ENCODE assay signal across 6 cellular contexts in the genomic region with DNA sequence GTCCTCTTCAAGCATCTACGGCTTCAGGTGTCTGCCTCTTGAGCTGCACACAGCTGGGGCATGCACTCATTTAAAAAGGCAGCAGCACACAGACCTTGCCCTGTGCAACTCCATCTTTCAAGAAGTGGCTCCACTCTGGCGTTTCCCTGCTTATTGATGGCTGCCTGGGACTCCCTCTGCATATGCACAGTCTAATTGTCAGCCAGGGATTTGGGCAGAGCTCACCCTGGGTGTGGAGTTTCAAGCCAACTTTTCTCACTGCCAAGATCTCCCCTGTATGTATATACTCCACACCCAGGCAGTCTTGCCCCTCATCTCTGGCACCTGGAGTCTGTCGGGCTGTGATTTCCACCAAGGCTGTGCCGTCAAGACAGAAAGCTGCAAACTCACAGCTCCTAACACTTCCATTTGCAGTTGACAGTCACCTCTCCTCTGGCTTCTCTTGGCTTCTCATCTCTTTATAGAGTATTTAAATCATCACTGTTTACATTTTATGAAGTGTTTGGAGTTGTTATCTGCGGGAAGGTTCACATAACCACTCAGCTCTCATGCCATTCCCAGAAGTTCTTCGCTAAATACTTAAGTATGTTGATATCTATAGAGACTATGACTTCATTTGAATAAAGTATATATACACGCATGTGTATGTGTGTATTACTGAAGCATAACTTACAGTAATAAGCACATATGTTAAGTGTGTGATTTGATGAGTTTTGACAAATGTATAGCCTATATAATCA.
DNase-seq lines count a peak whose midpoint lies in the region; ATAC-seq, FAIRE-seq and TF ChIP-seq lines count a peak whose summit lies in the region.
"Not testable (repeated sequence)": the region's sequence is repeated elsewhere in the genome, so short reads cannot be mapped to it uniquely, and the experiment has no call there.

No MANE protein-coding gene starts in this region.

- BruUV-seq in PC-3 (replicated peaks; lab: Mats Ljungman, UMichigan); endothelial cell of umbilical vein (replicated peaks; lab: Mats Ljungman, UMichigan): not testable (repeated sequence)

- not testable (repeated sequence) for H3K36me3 Mint-ChIP-seq in activated naive CD4-positive, alpha-beta T cell treated with anti-CD3 and anti-CD28 coated beads for 36 hours (ENCODE audit: low read depth)

- dilution Hi-C loops in endothelial cell of umbilical vein (cut with MboI; ENCODE audit: extremely low pct_ligation_motif_present, low sequenced_read_pairs): not testable (repeated sequence)

- not testable (repeated sequence) for H3K4me3 Mint-ChIP-seq in activated naive CD4-positive, alpha-beta T cell treated with anti-CD3 and anti-CD28 coated beads for 36 hours

- H3K9me1 ChIP-seq in endothelial cell of umbilical vein (replicated peaks; ENCODE audit: control insufficient read depth, extremely low read depth, insufficient read depth, low read length): not testable (repeated sequence)

- H3K4me3 ChIP-seq in PC-3 (ENCODE audit: low read length); endothelial cell of umbilical vein (replicated peaks in 1 of 3; ENCODE audit: insufficient read depth in 1 of 3, low read depth in 1 of 3, low read length in 3 of 3); mucosa of descending colon: not testable (repeated sequence)

- not testable (repeated sequence) for TF ChIP-seq CTCF in PC-3 (conservative IDR thresholded peaks at IDR 0.05; ENCODE audit: low read depth, low read length); endothelial cell of umbilical vein (IDR thresholded peaks at IDR 0.05; ENCODE audit: extremely low read depth in 1 of 2, insufficient read depth in 1 of 2, low read depth in 1 of 2, low read length in 2 of 2); mucosa of descending colon (IDR thresholded peaks at IDR 0.05)

- H3K9me2 ChIP-seq in PC-3 (replicated peaks; ENCODE audit: low read length): not testable (repeated sequence)

- not testable (repeated sequence) for H3K27me3 Mint-ChIP-seq in activated naive CD4-positive, alpha-beta T cell treated with anti-CD3 and anti-CD28 coated beads for 36 hours (ENCODE audit: low read depth)

- POLR2A ChIA-PET in PC-3 (lab: Charles Lee; ENCODE audit: unreplicated experiment); endothelial cell of umbilical vein (lab: Charles Lee): not testable (repeated sequence)

- peak; percentile 63 for FAIRE-seq in endothelial cell of umbilical vein (lab: Jason Lieb, UNC)

- H3K4me1 ChIP-seq in PC-3 (ENCODE audit: insufficient read depth, low read length); endothelial cell of umbilical vein (ENCODE audit: control insufficient read depth, extremely low read depth, insufficient read depth, low read length); mucosa of descending colon (ENCODE audit: low read depth): not testable (repeated sequence)

- intact Hi-C loops in PC-3 (cut with micrococcal nuclease); activated naive CD4-positive, alpha-beta T cell treated with anti-CD3 and anti-CD28 coated beads for 36 hours (cut with micrococcal nuclease); endothelial cell of umbilical vein (cut with micrococcal nuclease); left colon (cut with DNase I, micrococcal nuclease); mucosa of descending colon (cut with DNase I, micrococcal nuclease): not testable (repeated sequence)

- not testable (repeated sequence) for H3F3A ChIP-seq in PC-3 (ENCODE audit: low read length, unreplicated experiment)

- H2AFZ ChIP-seq in PC-3 (ENCODE audit: low read length); endothelial cell of umbilical vein (ENCODE audit: low read depth, low read length): not testable (repeated sequence)

- H4K20me1 ChIP-seq in PC-3 (ENCODE audit: low read length); endothelial cell of umbilical vein (replicated peaks; ENCODE audit: control insufficient read depth, extremely low read depth, insufficient read depth, low read length): not testable (repeated sequence)

- not testable (repeated sequence) for H3K4me2 ChIP-seq in PC-3 (ENCODE audit: low read length); endothelial cell of umbilical vein (ENCODE audit: insufficient read depth, low read length)

- H3K9me3 Mint-ChIP-seq in activated naive CD4-positive, alpha-beta T cell treated with anti-CD3 and anti-CD28 coated beads for 36 hours: not testable (repeated sequence)

- H3K9ac ChIP-seq in PC-3 (ENCODE audit: low read length); endothelial cell of umbilical vein (replicated peaks; ENCODE audit: extremely low read depth, insufficient read depth, low read length): not testable (repeated sequence)

- H3K27ac Mint-ChIP-seq in activated naive CD4-positive, alpha-beta T cell treated with anti-CD3 and anti-CD28 coated beads for 36 hours: peak overlapping the region; percentile 15

- not testable (repeated sequence) for H3K4me1 Mint-ChIP-seq in activated naive CD4-positive, alpha-beta T cell treated with anti-CD3 and anti-CD28 coated beads for 36 hours (ENCODE audit: low read depth)

- H3K27me3 ChIP-seq in PC-3 (ENCODE audit: low read length); endothelial cell of umbilical vein (ENCODE audit: control insufficient read depth in 2 of 2, insufficient read depth in 2 of 2, low read length in 2 of 2): not testable (repeated sequence)

- not testable (repeated sequence) for H3K36me3 ChIP-seq in PC-3 (ENCODE audit: low read depth, low read length); endothelial cell of umbilical vein (ENCODE audit: control insufficient read depth in 2 of 2, extremely low read depth in 1 of 2, insufficient read depth in 2 of 2, low read length in 2 of 2); mucosa of descending colon (ENCODE audit: low read depth)

- CTCF ChIA-PET in PC-3 (lab: Charles Lee); activated naive CD4-positive, alpha-beta T cell treated with anti-CD3 and anti-CD28 coated beads for 36 hours (lab: Charles Lee); endothelial cell of umbilical vein (lab: Charles Lee): not testable (repeated sequence)

- not testable (repeated sequence) for H3K27ac ChIP-seq in PC-3 (ENCODE audit: low read length); endothelial cell of umbilical vein (ENCODE audit: insufficient read depth, low read depth, low read length)

- peak; percentile 48 for DNase-seq in EH (ENCODE audit: low read depth)
- not testable (repeated sequence) for DNase-seq in PC-3; activated naive CD4-positive, alpha-beta T cell treated with anti-CD3 and anti-CD28 coated beads for 36 hours; endothelial cell of umbilical vein (ENCODE audit: low read depth, low spot score); left colon; mucosa of descending colon

- not testable (repeated sequence) for H3K79me2 ChIP-seq in PC-3 (ENCODE audit: low read length); endothelial cell of umbilical vein (ENCODE audit: control insufficient read depth, insufficient read depth, low read length)

- peak; percentile 80 for ATAC-seq in PC-3
- peak; percentile 63 for ATAC-seq in left colon
- ATAC-seq in mucosa of descending colon: peak; percentile 25

- H3K9me3 ChIP-seq in PC-3 (ENCODE audit: low read length); endothelial cell of umbilical vein (replicated peaks; ENCODE audit: control insufficient read depth, insufficient read depth, low read length); mucosa of descending colon: not testable (repeated sequence)

- not testable (repeated sequence) for TF ChIP-seq POLR2A in endothelial cell of umbilical vein (IDR thresholded peaks at IDR 0.05; ENCODE audit: low read depth, low read length)

Comparison
In these comparisons a context has a peak if more than half of its experiments do, and no peak if none do; other contexts are left out.
1. ATAC-seq: peak in every context shown above with its lines; median percentile 80 in PC-3; 63 in left colon; 25 in mucosa of descending colon.